In the genomic region with DNA sequence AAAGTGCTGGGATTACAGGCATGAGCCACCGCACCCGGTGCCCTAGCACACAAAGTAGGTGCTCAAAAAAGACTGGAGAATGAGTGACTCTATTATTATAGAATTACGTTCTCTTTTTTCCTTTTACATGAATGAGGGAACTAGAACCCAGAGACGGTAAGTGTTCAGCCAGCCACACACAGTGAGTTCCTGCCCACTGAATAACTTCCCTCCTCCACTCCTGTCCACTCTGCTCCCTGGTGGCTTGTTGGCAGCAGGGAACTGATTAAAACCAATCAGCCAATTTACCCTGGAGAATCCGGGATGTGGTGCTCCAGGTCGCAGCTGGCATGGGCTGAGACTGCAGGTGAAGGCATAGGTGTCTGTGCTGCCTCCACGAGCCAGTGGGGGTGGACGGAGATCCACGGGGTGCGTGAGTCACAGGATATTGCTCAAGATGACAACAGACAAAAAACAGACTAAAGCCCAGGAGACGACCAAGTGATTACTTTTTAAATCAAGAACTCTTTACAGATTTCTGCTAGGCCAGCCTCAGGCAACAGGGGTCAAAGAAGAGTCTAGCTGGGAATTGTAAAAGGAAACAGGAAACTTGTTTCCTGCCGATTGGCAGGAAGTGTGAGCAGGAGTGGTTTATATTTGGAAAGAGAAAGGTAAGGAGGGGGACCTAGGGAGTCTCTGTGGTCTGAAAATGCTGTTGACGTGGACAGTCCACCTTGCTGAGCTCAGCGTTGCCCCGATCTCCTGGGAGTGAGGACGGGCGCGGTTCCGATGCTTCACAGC, we compare ENCODE assay signal across 7 cellular contexts.
A peak's percentile ranks its signal among the peaks of the same experiment; 100 is the strongest.
DNase-seq lines count a peak whose midpoint lies in the region; ATAC-seq lines count a peak whose summit lies in the region.

No MANE protein-coding gene starts in this region.

- ATAC-seq in left cardiac atrium (peak; percentile 32 to 39), HG02763 (IDR thresholded peaks at IDR 0.05; ENCODE audit: unreplicated experiment) (no peak)

- intact Hi-C loops in left cardiac atrium (cut with DNase I): no loop called here

- DNase-seq in HS-5 (ENCODE audit: low read depth): peak; percentile 39
- DNase-seq in UCSD-AML1 (lab: John Stamatoyannopoulos, UW; ENCODE audit: unreplicated experiment): peak; percentile 33
- DNase-seq in left cardiac atrium: peak; percentile 64
- DNase-seq in stimulated activated CD4-positive, alpha-beta T cell treated with anti-CD3 and anti-CD28 coated beads, Interleukin-4, amount 100 ng/mL, for 1 hour: peak; percentile 6
- no peak for DNase-seq in activated effector memory CD4-positive, alpha-beta T cell treated with Interleukin-2 at 50 U/mL for 16 hours
- DNase-seq in NCI-H1694 treated with DMSO at 0.1 percent for 48 hours (lab: John Stamatoyannopoulos, UW): no peak

Comparison
In these comparisons a context has a peak if more than half of its experiments do, and no peak if none do; other contexts are left out.
1. DNase-seq: peak in HS-5 (single experiment), UCSD-AML1 (single experiment), left cardiac atrium (single experiment) and stimulated activated CD4-positive, alpha-beta T cell treated with anti-CD3 and anti-CD28 coated beads, Interleukin-4, amount 100 ng/mL, for 1 hour (single experiment); none in activated effector memory CD4-positive, alpha-beta T cell treated with Interleukin-2 at 50 U/mL for 16 hours (single experiment) and NCI-H1694 treated with DMSO at 0.1 percent for 48 hours (single experiment).